ENCODE assay signal across 8 cellular contexts in genomic region chr11:87463486-87464102, GRCh38.
DNase-seq lines count a peak whose midpoint lies in the region; ATAC-seq lines count a peak whose summit lies in the region.

No MANE protein-coding gene starts in this region.

- DNase-seq in Ammon's horn (ENCODE audit: low spot score): peak; percentile 45
- peak; percentile 46 for DNase-seq in LoVo (ENCODE audit: low spot score)
- DNase-seq in astrocyte of the hippocampus (ENCODE audit: low read depth, low spot score): peak; percentile 64
- peak; percentile 9 for DNase-seq in putamen (ENCODE audit: low spot score)
- no peak for DNase-seq in stimulated activated CD4-positive, alpha-beta T cell treated with anti-CD3 and anti-CD28 coated beads, Interleukin-4, amount 100 ng/mL, for 4 hours
- DNase-seq in activated CD4-positive, alpha-beta T cell treated with anti-CD3 and anti-CD28 coated beads for 36 hours: no peak

- no peaks in the 10 kb centered on the region for H3K9me3 Mint-ChIP-seq in activated CD4-positive, alpha-beta T cell treated with anti-CD3 and anti-CD28 coated beads for 36 hours (ENCODE audit: low read depth)

- H3K36me3 Mint-ChIP-seq in activated CD4-positive, alpha-beta T cell treated with anti-CD3 and anti-CD28 coated beads for 36 hours (ENCODE audit: low read depth): no peaks in the 10 kb centered on the region

- H3K4me1 Mint-ChIP-seq in activated CD4-positive, alpha-beta T cell treated with anti-CD3 and anti-CD28 coated beads for 36 hours: no peaks in the 10 kb centered on the region

- peak; percentile 49 for ATAC-seq in GM19463 (IDR thresholded peaks at IDR 0.05; ENCODE audit: unreplicated experiment)
- ATAC-seq in activated CD4-positive, alpha-beta T cell treated with anti-CD3 and anti-CD28 coated beads for 36 hours: no peak
- no peak for ATAC-seq in GM21447 (IDR thresholded peaks at IDR 0.05; ENCODE audit: unreplicated experiment)

- no peaks in the 10 kb centered on the region for H3K27me3 Mint-ChIP-seq in activated CD4-positive, alpha-beta T cell treated with anti-CD3 and anti-CD28 coated beads for 36 hours

- CTCF ChIA-PET in activated CD4-positive, alpha-beta T cell treated with anti-CD3 and anti-CD28 coated beads for 36 hours (lab: Charles Lee): interaction anchor here (0.6 to 0.7 kb wide), 2 partner anchors 14 to 30 kb away, joined by 3 read pairs; no protein-coding TSS in a partner anchor

- H3K4me3 Mint-ChIP-seq in activated CD4-positive, alpha-beta T cell treated with anti-CD3 and anti-CD28 coated beads for 36 hours: no peak overlapping the region

- intact Hi-C loops in activated CD4-positive, alpha-beta T cell treated with anti-CD3 and anti-CD28 coated beads for 36 hours (cut with DNase I, micrococcal nuclease): no loop called here

- POLR2A ChIA-PET in activated CD4-positive, alpha-beta T cell treated with anti-CD3 and anti-CD28 coated beads for 36 hours (lab: Charles Lee): no interaction called here

- H3K27ac Mint-ChIP-seq in activated CD4-positive, alpha-beta T cell treated with anti-CD3 and anti-CD28 coated beads for 36 hours: no peak overlapping the region

Comparison
In these comparisons a context has a peak if more than half of its experiments do, and no peak if none do; other contexts are left out.
1. DNase-seq: peak in Ammon's horn (single experiment), LoVo (single experiment), astrocyte of the hippocampus (single experiment) and putamen (single experiment); none in stimulated activated CD4-positive, alpha-beta T cell treated with anti-CD3 and anti-CD28 coated beads, Interleukin-4, amount 100 ng/mL, for 4 hours (0 of 2) and activated CD4-positive, alpha-beta T cell treated with anti-CD3 and anti-CD28 coated beads for 36 hours (single experiment).